ENCODE assay signal across 8 cellular contexts in genomic region chrX:51641421-51642021, GRCh38. TPM values are rescaled to one million over a fixed set of nuclear protein-coding genes. Genes with fewer than 3 reads are reported as not detected.
DNase-seq lines count a peak whose midpoint lies in the region; ATAC-seq and TF ChIP-seq lines count a peak whose summit lies in the region.

No MANE protein-coding gene starts in this region.

- no peaks in the 10 kb centered on the region for H3K36me3 ChIP-seq in cardiac muscle cell
- H3K36me3 ChIP-seq in right atrium auricular region = no peaks in the 10 kb centered on the region
- H3K36me3 ChIP-seq in lower lobe of right lung = no peaks in the 10 kb centered on the region
- no peaks in the 10 kb centered on the region for H3K36me3 ChIP-seq in suprapubic skin

- no peak overlapping the region for H3K4me3 ChIP-seq in cardiac muscle cell
- no peak overlapping the region for H3K4me3 ChIP-seq in right atrium auricular region
- H3K4me3 ChIP-seq in lower lobe of right lung = no peak overlapping the region
- H3K4me3 ChIP-seq in suprapubic skin = no peak overlapping the region

- TF ChIP-seq EP300 in suprapubic skin (IDR thresholded peaks at IDR 0.05) = no peak

- TF ChIP-seq POLR2A in suprapubic skin (IDR thresholded peaks at IDR 0.05) = no peak

- no peaks in the 10 kb centered on the region for H3K9me3 ChIP-seq in cardiac muscle cell (ENCODE audit: low read depth)
- no peaks in the 10 kb centered on the region for H3K9me3 ChIP-seq in right atrium auricular region
- H3K9me3 ChIP-seq in lower lobe of right lung = no peaks in the 10 kb centered on the region
- no peaks in the 10 kb centered on the region for H3K9me3 ChIP-seq in suprapubic skin

- H3K27ac ChIP-seq in cardiac muscle cell = no peak overlapping the region
- H3K27ac ChIP-seq in right atrium auricular region = no peak overlapping the region
- no peak overlapping the region for H3K27ac ChIP-seq in lower lobe of right lung
- H3K27ac ChIP-seq in suprapubic skin = no peak overlapping the region

- DNase-seq in cardiac muscle cell (ENCODE audit: low read depth in 1 of 2, low spot score in 1 of 2) (peak; percentile 63 to 71), right atrium auricular region (ENCODE audit: low spot score) (no peak), NCI-H1105 treated with DMSO at 0.1 percent for 48 hours (lab: John Stamatoyannopoulos, UW) (peak; percentile 58), astrocyte of the hippocampus (ENCODE audit: low read depth, low spot score) (peak; percentile 68), lower lobe of right lung (no peak), suprapubic skin (ENCODE audit: low spot score in 2 of 2) (no peak)

- no peaks in the 10 kb centered on the region for H3K4me1 ChIP-seq in cardiac muscle cell (ENCODE audit: low read depth)
- no peaks in the 10 kb centered on the region for H3K4me1 ChIP-seq in right atrium auricular region
- H3K4me1 ChIP-seq in lower lobe of right lung = no peaks in the 10 kb centered on the region
- H3K4me1 ChIP-seq in suprapubic skin = no peaks in the 10 kb centered on the region

- intact Hi-C loops in lower lobe of right lung (cut with DNase I) = no loop called here

- 42% methylated on average over 19 of the region's 19 CpGs for WGBS in suprapubic skin

- H3K27me3 ChIP-seq in cardiac muscle cell (no peaks in the 10 kb centered on the region), right atrium auricular region (no peaks in the 10 kb centered on the region), lower lobe of right lung (ENCODE audit: low read depth) (no peaks in the 10 kb centered on the region), suprapubic skin (peaks cover 3% of the 10 kb centered on the region)

- TF ChIP-seq CTCF in cardiac muscle cell (IDR thresholded peaks at IDR 0.05; ENCODE audit: low read depth, low read length) (peak; percentile 51), right atrium auricular region (IDR thresholded peaks at IDR 0.05) (peak in 1 of 2 donors; percentile 44), lower lobe of right lung (IDR thresholded peaks at IDR 0.05) (peak; percentile 36), suprapubic skin (IDR thresholded peaks at IDR 0.05) (no peak)

- ATAC-seq in lower lobe of right lung (no peak), GM19452 (IDR thresholded peaks at IDR 0.05; ENCODE audit: unreplicated experiment) (no peak), HG02678 (IDR thresholded peaks at IDR 0.05; ENCODE audit: unreplicated experiment) (no peak)

RNA-seq across cellular contexts. Expression of gene CENPVL3, which starts 22.8 kb away (rescaled TPM):
- 4.9 and 6.3 TPM in 2 replicates for total RNA-seq in cardiac muscle cell
- 10.7 and 11.4 TPM in 2 replicates for polyA plus RNA-seq in cardiac muscle cell
- not detected for total RNA-seq in right atrium auricular region
- total RNA-seq in lower lobe of right lung = not detected
- total RNA-seq in suprapubic skin = not detected

RNA-seq across cellular contexts. Expression of gene CENPVL2, which starts 41.1 kb away (rescaled TPM):
- total RNA-seq in cardiac muscle cell (1.4 TPM in 2 replicates), right atrium auricular region (not detected), lower lobe of right lung (not detected), suprapubic skin (not detected)
- 1.2 and 1.6 TPM in 2 replicates for polyA plus RNA-seq in cardiac muscle cell

Comparison
In these comparisons a context has a peak if more than half of its experiments do, and no peak if none do; other contexts are left out.
1. DNase-seq: peak in cardiac muscle cell (2 of 2), NCI-H1105 treated with DMSO at 0.1 percent for 48 hours (single experiment) and astrocyte of the hippocampus (single experiment); none in right atrium auricular region (single experiment), lower lobe of right lung (single experiment) and suprapubic skin (0 of 2).
2. CTCF ChIP-seq: peak in cardiac muscle cell (single experiment) and lower lobe of right lung (single experiment); none in suprapubic skin (0 of 2).